1 cellular context compared by ENCODE assay signal in genomic region chr1:44907909-44908308, GRCh38.
TF ChIP-seq lines count a peak whose summit lies in the region.

No MANE protein-coding gene starts in this region.

TF ChIP-seq in IMR-90, 13 proteins besides CTCF, POLR2A, EP300 and RAD21 (continued from another document):
- no peak for TF ChIP-seq ELK1 (IDR thresholded peaks at IDR 0.05; ENCODE audit: borderline replicate concordance, low read depth, low read length)
- no peak for TF ChIP-seq CHD1 (IDR thresholded peaks at IDR 0.05; ENCODE audit: low read depth, low read length)
- no peak for TF ChIP-seq NFE2L2 (IDR thresholded peaks at IDR 0.05; ENCODE audit: low read depth, low read length)
- TF ChIP-seq RCOR1 (IDR thresholded peaks at IDR 0.05; ENCODE audit: insufficient replicate concordance, low read length) = no peak
- no peak for TF ChIP-seq FOS (IDR thresholded peaks at IDR 0.05; ENCODE audit: low read depth, low read length)
